In the genomic region with DNA sequence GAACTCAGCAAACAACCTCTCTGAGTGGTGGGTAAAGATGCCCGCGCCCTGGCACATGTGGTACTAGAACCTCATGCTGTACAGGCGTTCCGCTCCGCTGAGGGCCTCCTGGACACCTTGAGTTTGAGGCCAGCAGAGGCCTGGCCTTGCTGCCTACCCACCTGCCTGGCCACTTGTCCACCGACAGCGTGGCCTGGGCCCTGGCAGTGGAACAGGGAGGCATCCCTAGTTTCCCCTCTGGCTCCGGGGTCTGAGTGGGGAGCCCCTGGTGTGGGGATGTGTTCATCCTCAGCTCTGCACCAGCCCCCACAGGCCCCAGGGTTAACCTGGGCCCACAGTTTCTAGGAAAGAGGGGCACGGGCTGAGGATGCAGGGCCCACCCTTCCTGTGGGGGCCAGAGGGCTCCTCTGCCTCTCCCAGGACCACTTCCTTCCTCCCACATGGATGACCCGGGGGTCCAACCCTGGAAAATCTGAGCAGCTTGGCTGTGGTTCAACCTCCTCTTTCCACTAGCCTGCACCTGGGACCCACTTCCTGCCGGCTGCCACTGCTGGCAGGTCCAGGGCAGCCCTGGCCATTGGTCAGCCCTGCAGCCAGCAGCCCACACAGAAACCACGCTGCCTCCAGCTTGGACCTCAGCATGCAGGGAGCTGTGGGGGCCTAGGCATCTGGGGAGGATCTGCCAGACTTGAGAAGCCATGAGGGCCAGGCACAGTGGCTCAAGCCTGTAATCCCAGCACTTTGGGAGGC, we compare ENCODE assay signal across 15 cellular contexts.
"Had no signal": no experiment of that assay in that cellular context is flagged by ENCODE, and none has a peak within 500 bp of the region (broad histone marks: within the 10 kb centered on the region; RNA-seq: fewer than 3 reads in every experiment).

No MANE protein-coding gene starts in this region.

- H3K9me3 ChIP-seq: adrenal gland, esophagus muscularis mucosa, ovary had no signal

- H2AFZ ChIP-seq: neural progenitor cell had no signal

- H3K27ac ChIP-seq: neural progenitor cell, VCaP had no signal

- H3K27me3 ChIP-seq: adrenal gland, esophagus muscularis mucosa, ovary had no signal

- H3K4me2 ChIP-seq: neural progenitor cell had no signal

- H3K9ac ChIP-seq: neural progenitor cell had no signal

- H3K4me3 ChIP-seq: adrenal gland, esophagus muscularis mucosa, neural progenitor cell, ovary had no signal

- DNase-seq: activated CD4-positive, alpha-beta T cell treated with anti-CD3 and anti-CD28 coated beads for 1 hour; activated CD4-positive, alpha-beta T cell treated with anti-CD3 and anti-CD28 coated beads, Interleukin-2, amount 50 U/mL, for 4 hours; activated naive CD4-positive, alpha-beta T cell treated with anti-CD3 and anti-CD28 coated beads for 36 hours; adrenal gland; glutamatergic neuron; naive B cell; stimulated activated CD4-positive, alpha-beta T cell treated with anti-CD3 and anti-CD28 coated beads, Interleukin-4, amount 100 ng/mL, for 24 hours; stimulated activated naive CD4-positive, alpha-beta T cell; substantia nigra; trophoblast cell had no signal

- H3K36me3 ChIP-seq: adrenal gland, esophagus muscularis mucosa, neural progenitor cell, ovary had no signal

- ATAC-seq: activated T-helper 17 cell treated with anti-CD3 and anti-CD28 coated beads, Interleukin-2, amount 50 U/mL, for 72 hours had no signal
